Comparison of ENCODE assay signal across 18 cellular contexts in genomic region chr21:36124395-36124794, GRCh38. TPM values are rescaled to one million over a fixed set of nuclear protein-coding genes. Genes with fewer than 3 reads are reported as not detected.
DNase-seq lines count a peak whose midpoint lies in the region; ATAC-seq and TF ChIP-seq lines count a peak whose summit lies in the region.
"Had no signal": no experiment of that assay in that cellular context is flagged by ENCODE, and none has a peak within 500 bp of the region (broad histone marks: within the 10 kb centered on the region; RNA-seq: fewer than 3 reads in every experiment).

No MANE protein-coding gene starts in this region.

- no peak for TF ChIP-seq CTCF in HEK293 (tag by site-specific recombination; IDR thresholded peaks at IDR 0.05)
- no peak for TF ChIP-seq CTCF in endodermal cell (conservative IDR thresholded peaks at IDR 0.05)

- H3K9ac ChIP-seq in endodermal cell (ENCODE audit: extremely low read depth, low read length, poor library complexity, severe bottlenecking): no peak overlapping the region
- H3K9ac ChIP-seq: BLaER1 treated with 17β-estradiol and CSF1 and Interleukin-3, amounts not matched to agents 10 nM and 100 nM had no signal

- H3K9me3 ChIP-seq in HEK293 (ENCODE audit: control insufficient read depth, insufficient read depth, low read depth, low read length) (no peaks in the 10 kb centered on the region), endodermal cell (ENCODE audit: control insufficient read depth, low read length) (no peaks in the 10 kb centered on the region)
- H3K9me3 ChIP-seq: A549; BLaER1 treated with 17β-estradiol and CSF1 and Interleukin-3, amounts not matched to agents 10 nM and 100 nM; Caco-2 had no signal

- H3K27me3 ChIP-seq in endodermal cell (ENCODE audit: control insufficient read depth, insufficient read depth, low read length, poor library complexity, severe bottlenecking): no peaks in the 10 kb centered on the region

- POLR2A ChIA-PET in HEK293 (lab: Yijun Ruan, JAX): no interaction called here

- CTCF ChIA-PET in HEK293 (lab: Yijun Ruan, JAX): interaction anchor here (0.6 to 5.7 kb wide), 11 partner anchors 13 to 900 kb away, joined by 3 to 39 read pairs (median 5); no protein-coding TSS in a partner anchor

- no peak overlapping the region for H3K4me3 Mint-ChIP-seq in endodermal cell
- H3K4me3 Mint-ChIP-seq: B cell; CD4-positive, alpha-beta T cell; CD8-positive, alpha-beta T cell had no signal

- H3K9me3 Mint-ChIP-seq in endodermal cell: no peaks in the 10 kb centered on the region
- H3K9me3 Mint-ChIP-seq: CD4-positive, alpha-beta T cell; CD8-positive, alpha-beta T cell had no signal

- WGBS in endodermal cell (ENCODE audit: insufficient coverage in 1 of 2, insufficient read length in 1 of 2), 2 experiments: 94% methylated on average over 2 of the region's 2 CpGs

- no peak for TF ChIP-seq POLR2A in erythroblast (IDR thresholded peaks at IDR 0.05; ENCODE audit: low read length)

- no peak overlapping the region for H3K27ac Mint-ChIP-seq in endodermal cell
- H3K27ac Mint-ChIP-seq: B cell; CD4-positive, alpha-beta T cell; CD8-positive, alpha-beta T cell had no signal

- H3K36me3 ChIP-seq in HEK293 (ENCODE audit: control insufficient read depth in 2 of 2, insufficient read depth in 1 of 2, low read length in 2 of 2) (no peaks in the 10 kb centered on the region), endodermal cell (ENCODE audit: control insufficient read depth, insufficient read depth, low read length) (no peaks in the 10 kb centered on the region)
- H3K36me3 ChIP-seq: BLaER1 treated with 17β-estradiol and CSF1 and Interleukin-3, amounts not matched to agents 10 nM and 100 nM had no signal

- no peaks in the 10 kb centered on the region for H3K36me3 Mint-ChIP-seq in endodermal cell (ENCODE audit: low read depth)
- H3K36me3 Mint-ChIP-seq: CD8-positive, alpha-beta T cell had no signal

- no peak for ATAC-seq in Right ventricle myocardium superior (ENCODE audit: poor library complexity)
- ATAC-seq: A549; CD8-positive, alpha-beta T cell had no signal

- H3K27me3 Mint-ChIP-seq in endodermal cell (ENCODE audit: insufficient read depth): peaks cover 3% of the 10 kb centered on the region
- H3K27me3 Mint-ChIP-seq: B cell; CD4-positive, alpha-beta T cell had no signal

- H3K27ac ChIP-seq in HEK293 (ENCODE audit: extremely low read depth, low read depth, low read length): no peak overlapping the region
- H3K27ac ChIP-seq in endodermal cell (ENCODE audit: low read depth, low read length): no peak overlapping the region
- H3K27ac ChIP-seq: 22Rv1; A549; BLaER1 treated with 17β-estradiol and CSF1 and Interleukin-3, amounts not matched to agents 10 nM and 100 nM; C4-2B had no signal

- intact Hi-C loops in Right ventricle myocardium superior (cut with DNase I): no loop called here

- no peaks in the 10 kb centered on the region for H3K4me1 ChIP-seq in HEK293 (ENCODE audit: control insufficient read depth, insufficient read depth, low read length)
- no peaks in the 10 kb centered on the region for H3K4me1 ChIP-seq in endodermal cell (ENCODE audit: control insufficient read depth, insufficient read depth, low read length)
- H3K4me1 ChIP-seq: Caco-2 had no signal

- H3K4me1 Mint-ChIP-seq in endodermal cell: peaks cover 22% of the 10 kb centered on the region

- no peak overlapping the region for H3K4me3 ChIP-seq in HEK293 (ENCODE audit: low read depth, low read length)
- H3K4me3 ChIP-seq in endodermal cell (ENCODE audit: low read length): no peak overlapping the region
- H3K4me3 ChIP-seq: A549; BLaER1 treated with 17β-estradiol and CSF1 and Interleukin-3, amounts not matched to agents 10 nM and 100 nM had no signal

- peak; percentile 4 for DNase-seq in activated CD8-positive, alpha-beta memory T cell treated with anti-CD3 and anti-CD28 coated beads for 24 hours
- DNase-seq in activated CD8-positive, alpha-beta memory T cell treated with anti-CD3 and anti-CD28 coated beads, Interleukin-2, amount 50 U/mL, for 4 hours: no peak
- peak; percentile 7 for DNase-seq in endodermal cell
- DNase-seq in Right ventricle myocardium superior: no peak
- DNase-seq in erythroblast (lab: John Stamatoyannopoulos, UW): no peak
- DNase-seq: AML-193; Caco-2; Calu3; CD4-positive, alpha-beta T cell; CD8-positive, alpha-beta T cell; DMS79 treated with DMSO at 0.1 percent for 48 hours; GF-D8 had no signal

TF ChIP-seq in HEK293, 187 proteins besides CTCF, POLR2A, EP300 and RAD21:
- TF ChIP-seq ZNF26 (tag by site-specific recombination; IDR thresholded peaks at IDR 0.05) (no peak), ZNF121 (tag by site-specific recombination; IDR thresholded peaks at IDR 0.05) (peak; percentile 90)

RNA-seq across cellular contexts. Expression of gene CBR3, which starts 10.5 kb away (rescaled TPM):
- total RNA-seq in endodermal cell (not detected), Right ventricle myocardium superior (2.1 TPM)
- 0.32 TPM for polyA plus RNA-seq in endodermal cell (2013, experiment 1 of 2)
- polyA plus RNA-seq in endodermal cell (2013, experiment 2 of 2): 0.37 TPM
- total RNA-seq: Caco-2 had no signal

RNA-seq across cellular contexts. Expression of gene DOP1B, which starts 32.2 kb away (rescaled TPM):
- 1 to 10 TPM; 7.8 to 8.0 TPM for total RNA-seq in endodermal cell
- 8.4 TPM for polyA plus RNA-seq in endodermal cell (2013, experiment 1 of 2)
- 9.0 TPM for polyA plus RNA-seq in endodermal cell (2013, experiment 2 of 2)
- total RNA-seq in Right ventricle myocardium superior: 14.1 TPM

RNA-seq across cellular contexts. Expression of gene CBR1, which starts 54.6 kb away (rescaled TPM):
- total RNA-seq in endodermal cell: 10 to 100 TPM in 1 of 2 donors, under 1 TPM in 1; 0.40 to 15.1 TPM
- 35.6 TPM for polyA plus RNA-seq in endodermal cell (2013, experiment 1 of 2)
- polyA plus RNA-seq in endodermal cell (2013, experiment 2 of 2): 31.5 TPM
- total RNA-seq in Right ventricle myocardium superior: 26.1 TPM

Comparison
In these comparisons a context has a peak if more than half of its experiments do, and no peak if none do; other contexts are left out.
1. DNase-seq: peak in activated CD8-positive, alpha-beta memory T cell treated with anti-CD3 and anti-CD28 coated beads for 24 hours (single experiment) and endodermal cell (single experiment); none in activated CD8-positive, alpha-beta memory T cell treated with anti-CD3 and anti-CD28 coated beads, Interleukin-2, amount 50 U/mL, for 4 hours (single experiment), Right ventricle myocardium superior (single experiment) and erythroblast (0 of 2).